15 cellular contexts compared by ENCODE assay signal in the genomic region with DNA sequence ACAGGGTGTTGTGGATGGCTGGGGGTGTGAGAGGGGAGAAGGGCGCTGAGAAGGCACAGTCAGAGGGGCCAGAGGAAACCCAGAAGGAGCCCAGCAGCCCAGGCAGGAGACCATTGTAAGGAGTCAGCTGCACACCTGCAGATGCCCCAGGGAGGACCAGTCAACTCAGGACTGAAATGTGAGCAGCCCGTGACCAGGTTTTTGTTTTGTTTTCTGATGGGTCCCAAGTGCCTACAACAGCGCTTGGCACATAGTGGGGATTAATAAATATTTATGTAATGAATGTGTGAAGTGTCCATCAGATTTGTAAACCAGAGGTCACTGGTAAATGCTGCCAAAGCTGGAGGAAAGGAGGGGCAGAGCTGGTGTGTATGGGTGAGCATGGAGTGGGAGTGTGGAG. TPM values are rescaled to one million over a fixed set of nuclear protein-coding genes. Genes with fewer than 3 reads are reported as not detected.
DNase-seq lines count a peak whose midpoint lies in the region; ATAC-seq, FAIRE-seq and TF ChIP-seq lines count a peak whose summit lies in the region.
"Had no signal": no experiment of that assay in that cellular context is flagged by ENCODE, and none has a peak within 500 bp of the region (broad histone marks: within the 10 kb centered on the region; RNA-seq: fewer than 3 reads in every experiment).

No MANE protein-coding gene starts in this region.

- BruUV-seq in GM12878 (replicated peaks; lab: Mats Ljungman, UMichigan) = no TSS peak

- SMC1A ChIA-PET in GM12878 (lab: Charles Lee; ENCODE audit: uncharacterized antibody, unreplicated experiment) = interaction anchor here (1.2 to 3.3 kb wide), 3 partner anchors 10 to 50 kb away, joined by 3 to 19 read pairs (median 3); no protein-coding TSS in a partner anchor

- no peaks in the 10 kb centered on the region for H4K20me1 ChIP-seq in GM12878 (ENCODE audit: control insufficient read depth, insufficient read depth)

- intact Hi-C loops in GM12878 (cut with micrococcal nuclease; ENCODE audit: unreplicated experiment) = no loop called here

- no peaks in the 10 kb centered on the region for H3K9me3 ChIP-seq in GM12878 (replicated peaks; ENCODE audit: control insufficient read depth, insufficient read depth, low read length)
- H3K9me3 ChIP-seq: uterus had no signal

- in situ Hi-C loops in GM12878 (cut with MboI) = no loop called here

- H3K4me1 ChIP-seq in GM12878 (ENCODE audit: control insufficient read depth, insufficient read depth, low read length) = peaks cover 28% of the 10 kb centered on the region

- no peak for TF ChIP-seq POLR2A in GM12878 (IDR thresholded peaks at IDR 0.05; ENCODE audit: low read depth, low read length)

- DNase-seq in GM12878 (ENCODE audit: low read depth, low spot score) = peak; percentile 26
- DNase-seq in SKM-1 treated with dmso at 0.1 percent for 144 hours (lab: John Stamatoyannopoulos, UW; ENCODE audit: unreplicated experiment) = no peak
- no peak for DNase-seq in HuH-7 (ENCODE audit: low spot score)
- no peak for DNase-seq in activated T-cell treated with anti-CD3 and anti-CD28 coated beads, Interleukin-2, amount 50 U/mL, for 1 hour
- no peak for DNase-seq in HK-2 (ENCODE audit: unreplicated experiment)
- DNase-seq: activated T-cell treated with anti-CD3 and anti-CD28 coated beads, Interleukin-2, amount 50 U/mL, for 4 hours; Calu3; H7; naive thymus-derived CD8-positive, alpha-beta T cell; stimulated activated CD4-positive, alpha-beta T cell treated with anti-CD3 and anti-CD28 coated beads, Interleukin-4, amount 100 ng/mL, for 1 hour; uterus had no signal

- H3K4me2 ChIP-seq in GM12878 (ENCODE audit: control insufficient read depth, insufficient read depth) = peak overlapping the region; percentile 51

- no peaks in the 10 kb centered on the region; a peak in 1 of 4 replicates for H3K36me3 ChIP-seq in GM12878 (ENCODE audit: control insufficient read depth in 2 of 2, insufficient read depth in 2 of 2, low read length in 1 of 2)
- H3K36me3 ChIP-seq: uterus had no signal

- peaks cover 24% of the 10 kb centered on the region for H3K79me2 ChIP-seq in GM12878 (ENCODE audit: control insufficient read depth, insufficient read depth, low read length)

- H3K27me3 ChIP-seq in GM12878 (replicated peaks in 1 of 2; ENCODE audit: control insufficient read depth in 2 of 2, insufficient read depth in 2 of 2, low read length in 1 of 2) = no peaks in the 10 kb centered on the region
- H3K27me3 ChIP-seq: uterus had no signal

- peak; percentile 90 for ATAC-seq in GM18517 (IDR thresholded peaks at IDR 0.05; ENCODE audit: unreplicated experiment)
- ATAC-seq in GM21515 (IDR thresholded peaks at IDR 0.05; ENCODE audit: unreplicated experiment) = peak; percentile 72
- peak; percentile 87 for ATAC-seq in HG03108 (IDR thresholded peaks at IDR 0.05; ENCODE audit: unreplicated experiment)
- peak; percentile 90 for ATAC-seq in GM12878
- ATAC-seq: activated T-cell treated with anti-CD3 and anti-CD28 coated beads, Interleukin-2, amount 50 U/mL, for 4 hours; naive thymus-derived CD8-positive, alpha-beta T cell had no signal

- peak; percentile 18 for FAIRE-seq in GM12878 (lab: Jason Lieb, UNC)

- no peak overlapping the region for H2AFZ ChIP-seq in GM12878 (ENCODE audit: control insufficient read depth, low read depth, low read length)

- TF ChIP-seq RAD21 in GM12878 (IDR thresholded peaks at IDR 0.05; ENCODE audit: insufficient read depth, low read depth, low read length) = no peak

- CTCF ChIA-PET in GM12878 (lab: Yijun Ruan, JAX) = interaction anchor here (1.9 kb wide), 1 partner anchor 10 kb away, joined by 8 read pairs; no protein-coding TSS in a partner anchor

- H3K27ac ChIP-seq in GM12878 (ENCODE audit: control insufficient read depth, insufficient read depth) = peak overlapping the region; percentile 49; the same call in 1 of the 2 replicates
- H3K27ac ChIP-seq: SK-N-MC, uterus had no signal

- RAD21 ChIA-PET in GM12878 (lab: Charles Lee; ENCODE audit: unreplicated experiment) = interaction anchor here (0.8 to 1.2 kb wide), 2 partner anchors 11 to 53 kb away, joined by 3 to 4 read pairs; no protein-coding TSS in a partner anchor

- POLR2A ChIA-PET in GM12878 (lab: Charles Lee) = interaction anchor here (0.8 to 1.2 kb wide), 2 partner anchors 11 to 35 kb away, joined by 3 read pairs; no protein-coding TSS in a partner anchor

- no peak overlapping the region for H3K4me3 ChIP-seq in GM12878
- H3K4me3 ChIP-seq: SK-N-MC, uterus had no signal

- no peak for TF ChIP-seq EP300 in GM12878 (IDR thresholded peaks at IDR 0.05; ENCODE audit: borderline replicate concordance in 1 of 2, control insufficient read depth in 1 of 2, low read depth in 2 of 2, low read length in 2 of 2)

- TF ChIP-seq CTCF in GM12878 (IDR thresholded peaks at IDR 0.05 in 2 of 3, conservative IDR thresholded peaks at IDR 0.05 in 1 of 3; ENCODE audit: control insufficient read depth in 2 of 3, extremely low read depth in 1 of 3, insufficient read depth in 1 of 3, low read depth in 3 of 3, low read length in 3 of 3) = no peak

- no peak overlapping the region for H3K9ac ChIP-seq in GM12878 (ENCODE audit: control insufficient read depth, insufficient read depth, low read length)

- 2% methylated on average over 3 of the region's 3 CpGs for WGBS in GM12878 (ENCODE audit: insufficient coverage, insufficient replicate concordance, low lambda C conversion rate, missing lambda C conversion rate)

TF ChIP-seq in GM12878, 131 proteins besides CTCF, POLR2A, EP300 and RAD21 (continues in another document):
- TF ChIP-seq, protein P1, sequence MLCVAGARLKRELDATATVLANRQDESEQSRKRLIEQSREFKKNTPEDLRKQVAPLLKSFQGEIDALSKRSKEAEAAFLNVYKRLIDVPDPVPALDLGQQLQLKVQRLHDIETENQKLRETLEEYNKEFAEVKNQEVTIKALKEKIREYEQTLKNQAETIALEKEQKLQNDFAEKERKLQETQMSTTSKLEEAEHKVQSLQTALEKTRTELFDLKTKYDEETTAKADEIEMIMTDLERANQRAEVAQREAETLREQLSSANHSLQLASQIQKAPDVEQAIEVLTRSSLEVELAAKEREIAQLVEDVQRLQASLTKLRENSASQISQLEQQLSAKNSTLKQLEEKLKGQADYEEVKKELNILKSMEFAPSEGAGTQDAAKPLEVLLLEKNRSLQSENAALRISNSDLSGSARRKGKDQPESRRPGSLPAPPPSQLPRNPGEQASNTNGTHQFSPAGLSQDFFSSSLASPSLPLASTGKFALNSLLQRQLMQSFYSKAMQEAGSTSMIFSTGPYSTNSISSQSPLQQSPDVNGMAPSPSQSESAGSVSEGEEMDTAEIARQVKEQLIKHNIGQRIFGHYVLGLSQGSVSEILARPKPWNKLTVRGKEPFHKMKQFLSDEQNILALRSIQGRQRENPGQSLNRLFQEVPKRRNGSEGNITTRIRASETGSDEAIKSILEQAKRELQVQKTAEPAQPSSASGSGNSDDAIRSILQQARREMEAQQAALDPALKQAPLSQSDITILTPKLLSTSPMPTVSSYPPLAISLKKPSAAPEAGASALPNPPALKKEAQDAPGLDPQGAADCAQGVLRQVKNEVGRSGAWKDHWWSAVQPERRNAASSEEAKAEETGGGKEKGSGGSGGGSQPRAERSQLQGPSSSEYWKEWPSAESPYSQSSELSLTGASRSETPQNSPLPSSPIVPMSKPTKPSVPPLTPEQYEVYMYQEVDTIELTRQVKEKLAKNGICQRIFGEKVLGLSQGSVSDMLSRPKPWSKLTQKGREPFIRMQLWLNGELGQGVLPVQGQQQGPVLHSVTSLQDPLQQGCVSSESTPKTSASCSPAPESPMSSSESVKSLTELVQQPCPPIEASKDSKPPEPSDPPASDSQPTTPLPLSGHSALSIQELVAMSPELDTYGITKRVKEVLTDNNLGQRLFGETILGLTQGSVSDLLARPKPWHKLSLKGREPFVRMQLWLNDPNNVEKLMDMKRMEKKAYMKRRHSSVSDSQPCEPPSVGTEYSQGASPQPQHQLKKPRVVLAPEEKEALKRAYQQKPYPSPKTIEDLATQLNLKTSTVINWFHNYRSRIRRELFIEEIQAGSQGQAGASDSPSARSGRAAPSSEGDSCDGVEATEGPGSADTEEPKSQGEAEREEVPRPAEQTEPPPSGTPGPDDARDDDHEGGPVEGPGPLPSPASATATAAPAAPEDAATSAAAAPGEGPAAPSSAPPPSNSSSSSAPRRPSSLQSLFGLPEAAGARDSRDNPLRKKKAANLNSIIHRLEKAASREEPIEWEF (IDR thresholded peaks at IDR 0.05; ENCODE audit: insufficient replicate concordance, low read depth, low read length) = no peak
- TF ChIP-seq TCF12 (IDR thresholded peaks at IDR 0.05; ENCODE audit: low read depth, low read length) (peak; percentile 85), CREM (IDR thresholded peaks at IDR 0.05; ENCODE audit: low read depth) (peak; percentile 46; the same call in 1 of the 2 replicates), BHLHE40 (IDR thresholded peaks at IDR 0.05; ENCODE audit: borderline replicate concordance in 1 of 2, low read depth in 2 of 2, low read length in 1 of 2) (peak; percentile 83 to 88), CREB1 (IDR thresholded peaks at IDR 0.05; ENCODE audit: low read depth) (0 out of 2 replicates have a peak, but pooled peaks have one; percentile 9), TCF3 (IDR thresholded peaks at IDR 0.05; ENCODE audit: borderline replicate concordance, insufficient read depth, low read depth, low read length) (peak; percentile 91), RBBP5 (conservative IDR thresholded peaks at IDR 0.05) (no peak), ETV6 (conservative IDR thresholded peaks at IDR 0.05 in 1 of 2, IDR thresholded peaks at IDR 0.05 in 1 of 2; ENCODE audit: borderline replicate concordance in 1 of 2, low read depth in 1 of 2) (no peak)

RNA-seq across cellular contexts. Expression of a gene that starts 30.2 kb away (rescaled TPM):
- 9.5 and 10.9 TPM in 2 replicates for total RNA-seq in GM12878 (2013; cell fraction: nucleolus; rRNA removed)
- 10.9 and 11.0 TPM in 2 replicates for total RNA-seq in GM12878 (2014; rRNA removed)
- 7.9 and 8.2 TPM in 2 replicates for total RNA-seq in GM12878 (2014; rRNA removed; fragmentation: Illumina TruSeq; extraction: Trizol)
- total RNA-seq in GM12878 (2021) = 12.5 and 13.2 TPM in 2 replicates
- 4.4 TPM for polyA plus RNA-seq in GM12878 (2011; ENCODE audit: low read depth)
- 4.8 and 6.8 TPM in 2 replicates for polyA plus RNA-seq in GM12878 (2011; rRNA removed)
- polyA plus RNA-seq in GM12878 (2011; cell fraction: cytosol; rRNA removed) = 6.9 and 7.2 TPM in 2 replicates
- 12.2 and 13.7 TPM in 2 replicates for polyA plus RNA-seq in GM12878 (2011; cell fraction: nucleus; rRNA removed)
- 5.6 and 6.1 TPM in 2 replicates for polyA plus RNA-seq in GM12878 (2012)
- polyA plus RNA-seq in GM12878 (2014; fragmentation: Illumina TruSeq; extraction: Trizol) = 12.4 and 13.9 TPM in 2 replicates
- polyA plus RNA-seq in GM12878 (2014; fragmentation: Nextera tagmentation; extraction: Ambion mirVana) = 1 to 10 TPM; 2.5 TPM
- 10.5 and 11.1 TPM in 2 replicates for polyA plus RNA-seq in GM12878 (2014; rRNA removed)
- polyA plus RNA-seq in GM12878 (2016; fragmentation: Nextera tagmentation; extraction: Ambion mirVana) = 10 to 100 TPM; 13.9 to 15.0 TPM
- polyA minus RNA-seq in GM12878 (2011; rRNA and poly(A)+ RNA removed) = 5.0 and 5.9 TPM in 2 replicates
- 1.9 and 3.6 TPM in 2 replicates for polyA minus RNA-seq in GM12878 (2011; cell fraction: cytosol; rRNA and poly(A)+ RNA removed)
- polyA minus RNA-seq in GM12878 (2011; cell fraction: nucleus; rRNA and poly(A)+ RNA removed) = 3.1 and 5.9 TPM in 2 replicates
